1 cellular context compared by ENCODE assay signal in the genomic region with DNA sequence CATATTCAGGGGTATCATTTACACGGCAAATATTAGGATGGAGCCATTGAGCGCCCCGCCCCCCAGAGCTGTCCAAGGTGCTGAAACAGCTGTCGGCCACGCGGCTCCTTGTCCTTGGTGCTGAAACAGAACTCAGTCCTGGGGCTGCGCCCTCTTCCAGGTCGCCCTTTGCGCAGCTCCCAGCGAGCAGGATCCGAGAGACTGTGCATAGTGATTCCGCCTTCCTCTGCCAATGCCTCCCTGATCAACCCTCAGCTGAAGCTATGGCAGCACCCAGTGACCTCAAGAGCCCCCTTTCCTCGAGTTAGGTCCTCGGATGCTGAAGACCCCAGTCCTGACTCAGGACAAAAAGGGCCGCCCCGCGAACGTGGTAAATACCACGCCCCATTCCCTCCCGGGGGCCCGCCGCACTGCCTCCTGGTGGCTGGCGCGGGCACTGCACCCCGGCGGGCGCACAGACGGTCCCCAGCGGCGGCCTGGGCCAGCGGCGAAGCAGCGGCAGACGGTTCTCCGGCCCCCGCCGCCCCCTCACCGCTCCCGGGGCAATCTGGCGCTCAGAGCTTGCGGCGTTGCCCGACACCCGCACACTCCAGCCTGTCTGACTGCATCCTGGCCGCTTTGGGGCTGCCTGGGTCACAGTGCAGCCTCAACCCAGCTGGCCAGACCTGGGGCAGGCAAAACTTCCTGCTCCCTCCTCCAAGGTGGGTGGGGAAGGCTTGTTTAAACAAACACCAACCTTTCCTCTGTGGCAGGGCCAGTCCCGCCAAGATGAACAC.
TF ChIP-seq lines count a peak whose summit lies in the region.

No MANE protein-coding gene starts in this region.

TF ChIP-seq in HepG2, 621 proteins besides CTCF, POLR2A, EP300 and RAD21 (continued from another document and continues in another):
- TF ChIP-seq, protein P1, sequence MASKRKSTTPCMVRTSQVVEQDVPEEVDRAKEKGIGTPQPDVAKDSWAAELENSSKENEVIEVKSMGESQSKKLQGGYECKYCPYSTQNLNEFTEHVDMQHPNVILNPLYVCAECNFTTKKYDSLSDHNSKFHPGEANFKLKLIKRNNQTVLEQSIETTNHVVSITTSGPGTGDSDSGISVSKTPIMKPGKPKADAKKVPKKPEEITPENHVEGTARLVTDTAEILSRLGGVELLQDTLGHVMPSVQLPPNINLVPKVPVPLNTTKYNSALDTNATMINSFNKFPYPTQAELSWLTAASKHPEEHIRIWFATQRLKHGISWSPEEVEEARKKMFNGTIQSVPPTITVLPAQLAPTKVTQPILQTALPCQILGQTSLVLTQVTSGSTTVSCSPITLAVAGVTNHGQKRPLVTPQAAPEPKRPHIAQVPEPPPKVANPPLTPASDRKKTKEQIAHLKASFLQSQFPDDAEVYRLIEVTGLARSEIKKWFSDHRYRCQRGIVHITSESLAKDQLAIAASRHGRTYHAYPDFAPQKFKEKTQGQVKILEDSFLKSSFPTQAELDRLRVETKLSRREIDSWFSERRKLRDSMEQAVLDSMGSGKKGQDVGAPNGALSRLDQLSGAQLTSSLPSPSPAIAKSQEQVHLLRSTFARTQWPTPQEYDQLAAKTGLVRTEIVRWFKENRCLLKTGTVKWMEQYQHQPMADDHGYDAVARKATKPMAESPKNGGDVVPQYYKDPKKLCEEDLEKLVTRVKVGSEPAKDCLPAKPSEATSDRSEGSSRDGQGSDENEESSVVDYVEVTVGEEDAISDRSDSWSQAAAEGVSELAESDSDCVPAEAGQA (IDR thresholded peaks at IDR 0.05; ENCODE audit: low read depth) = no peak
- TF ChIP-seq, protein P1 (CRISPR knock-in tag; IDR thresholded peaks at IDR 0.05; ENCODE audit: borderline replicate concordance) = peak; percentile 100
- TF ChIP-seq, protein P2, sequence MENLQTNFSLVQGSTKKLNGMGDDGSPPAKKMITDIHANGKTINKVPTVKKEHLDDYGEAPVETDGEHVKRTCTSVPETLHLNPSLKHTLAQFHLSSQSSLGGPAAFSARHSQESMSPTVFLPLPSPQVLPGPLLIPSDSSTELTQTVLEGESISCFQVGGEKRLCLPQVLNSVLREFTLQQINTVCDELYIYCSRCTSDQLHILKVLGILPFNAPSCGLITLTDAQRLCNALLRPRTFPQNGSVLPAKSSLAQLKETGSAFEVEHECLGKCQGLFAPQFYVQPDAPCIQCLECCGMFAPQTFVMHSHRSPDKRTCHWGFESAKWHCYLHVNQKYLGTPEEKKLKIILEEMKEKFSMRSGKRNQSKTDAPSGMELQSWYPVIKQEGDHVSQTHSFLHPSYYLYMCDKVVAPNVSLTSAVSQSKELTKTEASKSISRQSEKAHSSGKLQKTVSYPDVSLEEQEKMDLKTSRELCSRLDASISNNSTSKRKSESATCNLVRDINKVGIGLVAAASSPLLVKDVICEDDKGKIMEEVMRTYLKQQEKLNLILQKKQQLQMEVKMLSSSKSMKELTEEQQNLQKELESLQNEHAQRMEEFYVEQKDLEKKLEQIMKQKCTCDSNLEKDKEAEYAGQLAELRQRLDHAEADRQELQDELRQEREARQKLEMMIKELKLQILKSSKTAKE (CRISPR knock-in tag; IDR thresholded peaks at IDR 0.05; ENCODE audit: borderline replicate concordance) = peak; percentile 95
- peak; percentile 99 for TF ChIP-seq NFIB (CRISPR knock-in tag; IDR thresholded peaks at IDR 0.05; ENCODE audit: borderline replicate concordance)
- TF ChIP-seq ZSCAN9 (CRISPR knock-in tag; IDR thresholded peaks at IDR 0.05; ENCODE audit: borderline replicate concordance) = peak; percentile 100
- TF ChIP-seq ZNF883 (CRISPR knock-in tag; IDR thresholded peaks at IDR 0.05; ENCODE audit: not compliant biosample characterization) = peak; percentile 100
- peak; percentile 99 for TF ChIP-seq ARID2 (CRISPR knock-in tag; IDR thresholded peaks at IDR 0.05; ENCODE audit: borderline replicate concordance)
- TF ChIP-seq CBX2 (IDR thresholded peaks at IDR 0.05; ENCODE audit: low read depth, low read length) = no peak
- peak; percentile 96; the same call in 1 of the 2 replicates for TF ChIP-seq CBX2 (CRISPR knock-in tag; IDR thresholded peaks at IDR 0.05; ENCODE audit: low read depth)
- peak; percentile 100 for TF ChIP-seq TOPORS (CRISPR knock-in tag; IDR thresholded peaks at IDR 0.05)
- peak; percentile 76 for TF ChIP-seq NFYB (CRISPR knock-in tag; IDR thresholded peaks at IDR 0.05)
- peak; percentile 100 for TF ChIP-seq ZNF256 (CRISPR knock-in tag; conservative IDR thresholded peaks at IDR 0.05)
- TF ChIP-seq NFE2L1 (CRISPR knock-in tag; IDR thresholded peaks at IDR 0.05; ENCODE audit: borderline replicate concordance) = peak; percentile 98
- peak; percentile 100 for TF ChIP-seq ZNF44 (CRISPR knock-in tag; IDR thresholded peaks at IDR 0.05)
- TF ChIP-seq, protein P3, sequence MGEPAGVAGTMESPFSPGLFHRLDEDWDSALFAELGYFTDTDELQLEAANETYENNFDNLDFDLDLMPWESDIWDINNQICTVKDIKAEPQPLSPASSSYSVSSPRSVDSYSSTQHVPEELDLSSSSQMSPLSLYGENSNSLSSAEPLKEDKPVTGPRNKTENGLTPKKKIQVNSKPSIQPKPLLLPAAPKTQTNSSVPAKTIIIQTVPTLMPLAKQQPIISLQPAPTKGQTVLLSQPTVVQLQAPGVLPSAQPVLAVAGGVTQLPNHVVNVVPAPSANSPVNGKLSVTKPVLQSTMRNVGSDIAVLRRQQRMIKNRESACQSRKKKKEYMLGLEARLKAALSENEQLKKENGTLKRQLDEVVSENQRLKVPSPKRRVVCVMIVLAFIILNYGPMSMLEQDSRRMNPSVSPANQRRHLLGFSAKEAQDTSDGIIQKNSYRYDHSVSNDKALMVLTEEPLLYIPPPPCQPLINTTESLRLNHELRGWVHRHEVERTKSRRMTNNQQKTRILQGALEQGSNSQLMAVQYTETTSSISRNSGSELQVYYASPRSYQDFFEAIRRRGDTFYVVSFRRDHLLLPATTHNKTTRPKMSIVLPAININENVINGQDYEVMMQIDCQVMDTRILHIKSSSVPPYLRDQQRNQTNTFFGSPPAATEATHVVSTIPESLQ (CRISPR knock-in tag; conservative IDR thresholded peaks at IDR 0.05) = peak; percentile 100
- TF ChIP-seq ONECUT2 (CRISPR knock-in tag; IDR thresholded peaks at IDR 0.05) = peak; percentile 95
- TF ChIP-seq REPIN1 (CRISPR knock-in tag; IDR thresholded peaks at IDR 0.05; ENCODE audit: borderline replicate concordance, low read depth) = peak; percentile 100
- peak; percentile 100 for TF ChIP-seq ZNF232 (CRISPR knock-in tag; IDR thresholded peaks at IDR 0.05; ENCODE audit: borderline replicate concordance)
- TF ChIP-seq NFYC (CRISPR knock-in tag; IDR thresholded peaks at IDR 0.05) = peak; percentile 75
- no peak for TF ChIP-seq TRIM24 (CRISPR knock-in tag; IDR thresholded peaks at IDR 0.05)
- TF ChIP-seq HINFP (CRISPR knock-in tag; IDR thresholded peaks at IDR 0.05; ENCODE audit: low read depth) = peak; percentile 99
- TF ChIP-seq ZEB1 (IDR thresholded peaks at IDR 0.05; ENCODE audit: insufficient replicate concordance, low read depth) = no peak
- peak; percentile 100 for TF ChIP-seq ZNF704 (CRISPR knock-in tag; IDR thresholded peaks at IDR 0.05; ENCODE audit: borderline replicate concordance)
- TF ChIP-seq BCLAF1 (IDR thresholded peaks at IDR 0.05) = no peak
- peak; percentile 96 for TF ChIP-seq ZNF7 (CRISPR knock-in tag; IDR thresholded peaks at IDR 0.05)
- TF ChIP-seq SP1 (IDR thresholded peaks at IDR 0.05) = no peak
- peak; percentile 95 for TF ChIP-seq SP1 (CRISPR knock-in tag; IDR thresholded peaks at IDR 0.05)
- peak; percentile 100 for TF ChIP-seq ZNF160 (CRISPR knock-in tag; IDR thresholded peaks at IDR 0.05)
- TF ChIP-seq DMTF1 (CRISPR knock-in tag; IDR thresholded peaks at IDR 0.05) = peak; percentile 98
- peak; percentile 100 for TF ChIP-seq XBP1 (CRISPR knock-in tag; IDR thresholded peaks at IDR 0.05)
- TF ChIP-seq, protein P4, sequence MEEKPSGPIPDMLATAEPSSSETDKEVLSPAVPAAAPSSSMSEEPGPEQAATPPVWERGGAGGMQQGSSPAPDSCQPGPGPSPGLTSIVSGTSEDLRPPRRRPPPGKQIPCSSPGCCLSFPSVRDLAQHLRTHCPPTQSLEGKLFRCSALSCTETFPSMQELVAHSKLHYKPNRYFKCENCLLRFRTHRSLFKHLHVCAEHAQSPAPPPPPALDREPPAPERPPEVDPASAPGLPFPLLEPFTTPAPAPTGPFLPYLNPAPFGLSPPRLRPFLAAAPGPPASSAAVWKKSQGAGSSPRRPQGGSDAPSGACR (CRISPR knock-in tag; IDR thresholded peaks at IDR 0.05) = peak; percentile 100
- TF ChIP-seq, protein P5, sequence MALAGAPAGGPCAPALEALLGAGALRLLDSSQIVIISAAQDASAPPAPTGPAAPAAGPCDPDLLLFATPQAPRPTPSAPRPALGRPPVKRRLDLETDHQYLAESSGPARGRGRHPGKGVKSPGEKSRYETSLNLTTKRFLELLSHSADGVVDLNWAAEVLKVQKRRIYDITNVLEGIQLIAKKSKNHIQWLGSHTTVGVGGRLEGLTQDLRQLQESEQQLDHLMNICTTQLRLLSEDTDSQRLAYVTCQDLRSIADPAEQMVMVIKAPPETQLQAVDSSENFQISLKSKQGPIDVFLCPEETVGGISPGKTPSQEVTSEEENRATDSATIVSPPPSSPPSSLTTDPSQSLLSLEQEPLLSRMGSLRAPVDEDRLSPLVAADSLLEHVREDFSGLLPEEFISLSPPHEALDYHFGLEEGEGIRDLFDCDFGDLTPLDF (CRISPR knock-in tag; IDR thresholded peaks at IDR 0.05) = peak; percentile 98
- TF ChIP-seq TEAD2 (CRISPR knock-in tag; IDR thresholded peaks at IDR 0.05) = peak; percentile 100
- peak; percentile 100 for TF ChIP-seq SATB2 (CRISPR knock-in tag; IDR thresholded peaks at IDR 0.05)
- TF ChIP-seq IRX3 (CRISPR knock-in tag; IDR thresholded peaks at IDR 0.05; ENCODE audit: borderline replicate concordance, low read depth) = peak; percentile 100
- TF ChIP-seq ZNF3 (CRISPR knock-in tag; IDR thresholded peaks at IDR 0.05) = peak; percentile 98
- TF ChIP-seq KLF6 (CRISPR knock-in tag; IDR thresholded peaks at IDR 0.05) = peak; percentile 100
